9 cellular contexts compared by ENCODE assay signal in the genomic region with DNA sequence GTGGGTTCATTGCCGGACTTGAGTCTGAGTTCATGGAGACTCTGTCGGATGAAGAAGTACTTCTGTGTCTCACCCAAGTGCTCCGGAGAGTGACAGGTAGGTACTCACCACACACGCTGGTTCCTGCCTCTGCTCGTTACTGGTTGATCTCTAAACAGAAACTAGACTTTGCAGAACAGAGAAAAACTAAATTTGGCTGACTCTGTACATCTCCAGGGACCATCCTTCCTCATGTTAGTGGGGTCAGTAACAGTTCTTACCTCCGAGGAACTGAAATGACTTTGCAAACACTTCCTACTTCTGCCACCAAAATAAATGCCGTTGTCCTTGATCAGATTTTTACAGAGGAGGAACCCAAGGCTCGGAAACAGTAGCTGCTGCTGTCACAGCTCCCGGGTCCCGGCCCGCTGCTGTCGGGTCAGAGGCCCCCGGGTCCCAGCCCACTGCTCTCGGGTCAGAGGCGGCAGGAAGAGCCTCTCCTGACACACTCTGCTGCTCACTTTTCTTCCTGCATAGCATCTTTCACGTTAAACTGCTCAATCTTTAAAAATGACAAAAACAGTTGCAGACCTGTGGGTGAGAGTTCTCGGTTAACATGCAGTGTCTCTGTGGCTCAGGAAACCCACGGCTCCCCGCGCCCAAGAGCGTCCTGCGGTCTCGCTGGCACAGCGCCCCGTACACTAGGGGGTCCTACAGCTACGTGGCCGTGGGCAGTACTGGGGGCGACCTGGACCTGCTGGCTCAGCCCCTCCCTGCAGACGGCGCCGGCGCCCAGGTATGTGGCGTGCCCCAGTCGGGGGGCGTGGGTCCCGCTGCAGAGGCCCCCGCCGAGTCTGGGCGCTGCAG. TPM values are rescaled to one million over a fixed set of nuclear protein-coding genes. Genes with fewer than 3 reads are reported as not detected.
A peak's percentile ranks its signal among the peaks of the same experiment; 100 is the strongest.
DNase-seq lines count a peak whose midpoint lies in the region; ATAC-seq and TF ChIP-seq lines count a peak whose summit lies in the region.
"Had no signal": no experiment of that assay in that cellular context is flagged by ENCODE, and none has a peak within 500 bp of the region (broad histone marks: within the 10 kb centered on the region; RNA-seq: fewer than 3 reads in every experiment).

No MANE protein-coding gene starts in this region.

- peaks cover 24% of the 10 kb centered on the region for H3K4me1 Mint-ChIP-seq in CD14-positive monocyte
- peaks cover 31% of the 10 kb centered on the region for H3K4me1 Mint-ChIP-seq in T-helper 2 cell treated with Interferon-gamma antibody and Interleukin-4, amounts not matched to agents 5 μg/mL and 100 μg/mL, for 36 hours (ENCODE audit: low read depth)

- peaks cover 0 to 2% (median 0%) of the 10 kb centered on the region in 3 donors for H3K27me3 Mint-ChIP-seq in CD14-positive monocyte (ENCODE audit: low read depth in 3 of 3)
- H3K27me3 Mint-ChIP-seq in T-helper 2 cell treated with Interferon-gamma antibody and Interleukin-4, amounts not matched to agents 5 μg/mL and 100 μg/mL, for 36 hours (ENCODE audit: low read depth), result no peaks in the 10 kb centered on the region

- TF ChIP-seq CTCF in CD14-positive monocyte (IDR thresholded peaks at IDR 0.05), result no peak

- no peaks in the 10 kb centered on the region for H3K36me3 ChIP-seq in MG63

- H3K36me3 Mint-ChIP-seq in CD14-positive monocyte, result peaks cover 13 to 16% of the 10 kb centered on the region in 2 donors
- peaks cover 3% of the 10 kb centered on the region for H3K36me3 Mint-ChIP-seq in T-helper 2 cell treated with Interferon-gamma antibody and Interleukin-4, amounts not matched to agents 5 μg/mL and 100 μg/mL, for 36 hours (ENCODE audit: low read depth)

- intact Hi-C loops in CD14-positive monocyte (cut with micrococcal nuclease), result no loop called here

- H3K4me3 Mint-ChIP-seq in CD14-positive monocyte, result peak overlapping the region; percentile 74 to 79
- H3K4me3 Mint-ChIP-seq in T-helper 2 cell treated with Interferon-gamma antibody and Interleukin-4, amounts not matched to agents 5 μg/mL and 100 μg/mL, for 36 hours, result peak overlapping the region; percentile 86
- H3K4me3 Mint-ChIP-seq: mesothelial cell of epicardium had no signal

- DNase-seq in CD14-positive monocyte (ENCODE audit: low spot score) (no peak), GM19238 (ENCODE audit: insufficient read length, low spot score) (peak; percentile 77), left lobe of liver (ENCODE audit: low spot score) (peak; percentile 44), MG63 (no peak), H4 (ENCODE audit: low spot score) (no peak), HuH-7.5 (ENCODE audit: low spot score) (no peak)
- DNase-seq in T-helper 2 cell treated with Interferon-gamma antibody and Interleukin-4, amounts not matched to agents 5 μg/mL and 100 μg/mL, for 36 hours (ENCODE audit: low spot score), result peak; percentile 33

- peaks cover 0 to 2% (median 0%) of the 10 kb centered on the region in 7 donors for H3K9me3 Mint-ChIP-seq in CD14-positive monocyte
- H3K9me3 Mint-ChIP-seq in T-helper 2 cell treated with Interferon-gamma antibody and Interleukin-4, amounts not matched to agents 5 μg/mL and 100 μg/mL, for 36 hours, result no peaks in the 10 kb centered on the region
- H3K9me3 Mint-ChIP-seq: mesothelial cell of epicardium had no signal

- no peaks in the 10 kb centered on the region for H3K27me3 ChIP-seq in MG63

- H3K27ac Mint-ChIP-seq in CD14-positive monocyte, result peak overlapping the region in 6 of 7 donors; percentile 53 to 89 (median 78)
- H3K27ac Mint-ChIP-seq in T-helper 2 cell treated with Interferon-gamma antibody and Interleukin-4, amounts not matched to agents 5 μg/mL and 100 μg/mL, for 36 hours, result peak overlapping the region; percentile 96
- H3K27ac Mint-ChIP-seq: mesothelial cell of epicardium had no signal

- ATAC-seq in HG03135 (IDR thresholded peaks at IDR 0.05; ENCODE audit: unreplicated experiment) (peak; percentile 80), left lobe of liver (no peak)

- no peaks in the 10 kb centered on the region for H3K9me3 ChIP-seq in MG63

- H3K4me3 ChIP-seq in MG63, result no peak overlapping the region

RNA-seq across cellular contexts. Expression of a gene that starts 4.8 kb away (rescaled TPM):
- polyA plus RNA-seq in CD14-positive monocyte, result 10 to 100 TPM; 13.0 to 17.1 TPM
- total RNA-seq in left lobe of liver, result 47.3 TPM
- 33.6 and 39.4 TPM in 2 replicates for total RNA-seq in MG63 (2014; rRNA removed; shearing (Covaris generic); ENCODE audit: low replicate concordance)
- total RNA-seq in H4 (2014; rRNA removed; shearing (Covaris generic)), result 22.5 and 25.7 TPM in 2 replicates

RNA-seq across cellular contexts. Expression of a gene that starts 10.1 kb away (rescaled TPM):
- polyA plus RNA-seq in CD14-positive monocyte, result 1 to 10 TPM; 9.3 to 9.5 TPM
- 18.0 TPM for total RNA-seq in left lobe of liver
- total RNA-seq in MG63 (2014; rRNA removed; shearing (Covaris generic); ENCODE audit: low replicate concordance), result 0.54 and 0.66 TPM in 2 replicates
- not detected in 2 replicates for total RNA-seq in H4 (2014; rRNA removed; shearing (Covaris generic))

RNA-seq across cellular contexts. Expression of a gene that starts 16.0 kb away (rescaled TPM):
- polyA plus RNA-seq in CD14-positive monocyte, result 100 to 1,000 TPM in 1 of 2 donors, 10 to 100 TPM in 1; 85.1 to 102 TPM
- total RNA-seq in left lobe of liver, result 764 TPM
- total RNA-seq in MG63 (2014; rRNA removed; shearing (Covaris generic); ENCODE audit: low replicate concordance), result 73.8 and 120 TPM in 2 replicates
- 148 and 156 TPM in 2 replicates for total RNA-seq in H4 (2014; rRNA removed; shearing (Covaris generic))

RNA-seq across cellular contexts. Expression of a gene that starts 31.4 kb away (rescaled TPM):
- polyA plus RNA-seq in CD14-positive monocyte, result 10 to 100 TPM; 39.0 to 56.8 TPM
- total RNA-seq in left lobe of liver, result 177 TPM
- total RNA-seq in MG63 (2014; rRNA removed; shearing (Covaris generic); ENCODE audit: low replicate concordance), result 10.8 and 50.8 TPM in 2 replicates
- total RNA-seq in H4 (2014; rRNA removed; shearing (Covaris generic)), result 4.7 and 10.4 TPM in 2 replicates

RNA-seq across cellular contexts. Expression of a gene that starts 35.2 kb away (rescaled TPM):
- polyA plus RNA-seq in CD14-positive monocyte, result not detected
- total RNA-seq in left lobe of liver, result 0.18 TPM
- not detected in 2 replicates for total RNA-seq in MG63 (2014; rRNA removed; shearing (Covaris generic); ENCODE audit: low replicate concordance)
- not detected in 2 replicates for total RNA-seq in H4 (2014; rRNA removed; shearing (Covaris generic))

Comparison
In these comparisons a context has a peak if more than half of its experiments do, and no peak if none do; other contexts are left out.
1. DNase-seq: peak in GM19238 (single experiment), T-helper 2 cell treated with Interferon-gamma antibody and Interleukin-4, amounts not matched to agents 5 μg/mL and 100 μg/mL, for 36 hours (single experiment) and left lobe of liver (single experiment); none in CD14-positive monocyte (single experiment), MG63 (single experiment), H4 (single experiment) and HuH-7.5 (single experiment).
2. RNA of a gene that starts 10.1 kb away (total RNA-seq): 18.0 TPM in left lobe of liver (single experiment); 0.54 to 0.66 TPM in MG63 and not detected in H4; every median in the first group is over 10 times any median in the second.